In genomic region chr22:41301085-41302015, GRCh38 we compare ENCODE assay signal across 1 cellular context.
TF ChIP-seq lines count a peak whose summit lies in the region.

ZC3H7B (plus strand) TSS chr22:41301525; CDS start chr22:41320661, 19,136 bp downstream.

TF ChIP-seq in K562, 482 proteins besides CTCF, POLR2A, EP300 and RAD21 (continued from another document and continues in another):
- TF ChIP-seq VEZF1 (CRISPR knock-in tag; IDR thresholded peaks at IDR 0.05) (peak; percentile 82), SIN3A (IDR thresholded peaks at IDR 0.05; ENCODE audit: borderline replicate concordance in 2 of 2, control insufficient read depth in 1 of 2, low read depth in 2 of 2, low read length in 2 of 2) (peak; percentile 69 to 89; a peak in 2 of 4 replicates), RBM25 (IDR thresholded peaks at IDR 0.05; ENCODE audit: low read depth, low read length, severe bottlenecking) (no peak), RB1 (IDR thresholded peaks at IDR 0.05; ENCODE audit: low read depth) (0 out of 2 replicates have a peak, but pooled peaks have one; percentile 19), E2F4 (CRISPR knock-in tag; IDR thresholded peaks at IDR 0.05; ENCODE audit: low read depth) (no peak), PHF21A (IDR thresholded peaks at IDR 0.05; ENCODE audit: borderline replicate concordance, low read depth) (no peak), CAMTA2 (CRISPR knock-in tag; conservative IDR thresholded peaks at IDR 0.05) (no peak), NEUROD1 (IDR thresholded peaks at IDR 0.05; ENCODE audit: borderline replicate concordance, low read depth, low read length, partially characterized antibody) (peak; percentile 69), ZNF584 (CRISPR knock-in tag; IDR thresholded peaks at IDR 0.05; ENCODE audit: low read depth) (no peak), ZNF408 (CRISPR knock-in tag; IDR thresholded peaks at IDR 0.05; ENCODE audit: low read depth) (no peak), MXD1 (CRISPR knock-in tag; IDR thresholded peaks at IDR 0.05; ENCODE audit: borderline replicate concordance, poor library complexity, severe bottlenecking) (no peak), SMAD4 (CRISPR knock-in tag; conservative IDR thresholded peaks at IDR 0.05) (no peak), THAP7 (CRISPR knock-in tag; IDR thresholded peaks at IDR 0.05) (no peak), ZBTB1 (CRISPR knock-in tag; IDR thresholded peaks at IDR 0.05; ENCODE audit: borderline replicate concordance, low read depth) (no peak), ZNF318 (IDR thresholded peaks at IDR 0.05; ENCODE audit: borderline replicate concordance in 1 of 2, low read depth in 1 of 2) (no peak), ZNF699 (CRISPR knock-in tag; IDR thresholded peaks at IDR 0.05; ENCODE audit: insufficient replicate concordance) (no peak), GTF2A2 (tag; IDR thresholded peaks at IDR 0.05) (no peak), FUS (optimal IDR thresholded peaks at IDR 0.05; ENCODE audit: low read depth, low read length) (no peak), ARID4B (CRISPR knock-in tag; IDR thresholded peaks at IDR 0.05) (peak; percentile 30; the same call in 1 of the 2 replicates), ZNF830 (CRISPR knock-in tag; IDR thresholded peaks at IDR 0.05) (no peak), ZNF57 (CRISPR knock-in tag; IDR thresholded peaks at IDR 0.05) (no peak), ZBTB34 (CRISPR knock-in tag; IDR thresholded peaks at IDR 0.05) (no peak), MLX (CRISPR knock-in tag; conservative IDR thresholded peaks at IDR 0.05) (no peak), FOXA3 (CRISPR knock-in tag; conservative IDR thresholded peaks at IDR 0.05 in 1 of 2, IDR thresholded peaks at IDR 0.05 in 1 of 2) (no peak), ETS2 (tag; IDR thresholded peaks at IDR 0.05; ENCODE audit: borderline replicate concordance, poor library complexity, severe bottlenecking) (no peak), TFAP4 (CRISPR knock-in tag; IDR thresholded peaks at IDR 0.05; ENCODE audit: borderline replicate concordance) (peak; percentile 64), ZBTB9 (CRISPR knock-in tag; IDR thresholded peaks at IDR 0.05) (no peak), HCFC1 (IDR thresholded peaks at IDR 0.05; ENCODE audit: low read depth, low read length) (peak; percentile 39; the same call in 1 of the 2 replicates), E2F1 (CRISPR knock-in tag; IDR thresholded peaks at IDR 0.05) (no peak), EP400 (IDR thresholded peaks at IDR 0.05) (peak; percentile 71), SMARCE1 (IDR thresholded peaks at IDR 0.05) (no peak), ZNF263 (CRISPR knock-in tag; IDR thresholded peaks at IDR 0.05; ENCODE audit: borderline replicate concordance) (no peak), CCNT2 (IDR thresholded peaks at IDR 0.05; ENCODE audit: borderline replicate concordance, extremely low read depth, insufficient read length, low read depth, low read length) (peak; percentile 73), CC2D1A (IDR thresholded peaks at IDR 0.05) (no peak)
